In the genomic region with DNA sequence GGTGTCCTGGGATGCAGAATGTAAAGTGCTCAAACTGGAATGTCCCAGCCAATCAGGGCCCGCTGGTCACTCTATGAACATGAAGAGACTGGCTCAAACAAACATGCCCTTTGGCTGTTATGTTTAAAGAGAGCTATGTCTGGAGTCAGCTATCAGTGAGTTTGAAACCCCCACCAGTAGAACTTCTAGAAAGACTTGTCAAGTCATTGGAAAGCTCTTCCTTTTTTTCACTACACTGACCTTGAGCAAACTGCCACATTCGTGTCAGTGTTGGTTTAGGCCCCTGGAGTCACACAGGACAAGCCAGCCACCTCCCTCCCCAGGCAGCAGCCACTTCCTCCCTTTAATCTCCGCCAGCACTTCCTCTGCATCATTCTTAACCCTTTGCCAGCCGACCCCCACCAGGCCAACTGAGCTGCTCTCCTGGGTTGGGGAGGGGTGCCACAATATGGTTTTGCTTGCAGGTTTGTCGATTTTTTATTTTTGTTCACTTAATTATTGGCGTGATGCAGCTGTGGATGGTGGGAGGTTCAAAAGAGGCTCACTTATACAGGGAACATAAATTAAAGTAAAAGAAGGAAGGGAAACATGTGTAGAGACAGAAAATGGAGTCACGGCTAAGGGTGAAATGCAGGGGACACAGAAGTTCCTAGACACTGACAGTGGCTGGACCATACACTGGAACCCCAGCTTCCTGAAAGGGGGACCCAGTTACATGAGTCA, we compare ENCODE assay signal across 1 cellular context.
TF ChIP-seq lines count a peak whose summit lies in the region.

No MANE protein-coding gene starts in this region.

TF ChIP-seq in GM23338, 12 proteins besides CTCF, POLR2A, EP300 and RAD21 (continued from another document):
- no peak for TF ChIP-seq ZNF462 (CRISPR knock-in tag; IDR thresholded peaks at IDR 0.05)
